In the genomic region with DNA sequence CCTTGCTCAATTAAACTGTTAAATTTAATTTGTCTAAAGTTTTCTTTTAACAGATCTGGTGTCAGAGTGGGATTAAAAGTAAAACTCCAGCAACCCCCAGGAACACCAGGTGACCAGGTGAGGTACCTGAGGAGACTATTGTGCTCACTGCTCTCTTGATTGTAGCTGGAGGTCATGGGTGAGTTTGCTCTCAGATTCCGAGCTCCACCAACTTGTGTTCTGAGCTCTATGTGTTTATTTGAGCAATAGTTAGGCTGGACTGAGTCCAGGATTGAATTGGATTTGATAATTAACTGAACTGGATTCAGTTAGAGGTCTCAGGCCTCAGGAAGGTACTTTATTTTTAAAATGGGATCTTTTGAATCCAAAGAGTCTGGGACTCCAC, we compare ENCODE assay signal across 2 cellular contexts.
TF ChIP-seq lines count a peak whose summit lies in the region.

No MANE protein-coding gene starts in this region.

TF ChIP-seq in liver, 16 proteins besides CTCF, POLR2A, EP300 and RAD21:
- TF ChIP-seq, protein P1, sequence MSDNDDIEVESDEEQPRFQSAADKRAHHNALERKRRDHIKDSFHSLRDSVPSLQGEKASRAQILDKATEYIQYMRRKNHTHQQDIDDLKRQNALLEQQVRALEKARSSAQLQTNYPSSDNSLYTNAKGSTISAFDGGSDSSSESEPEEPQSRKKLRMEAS (IDR thresholded peaks at IDR 0.05) = no peak
- TF ChIP-seq RXRA (IDR thresholded peaks at IDR 0.05) (peak in 1 of 2 donors; percentile 9), JUND (IDR thresholded peaks at IDR 0.05) (peak in 1 of 2 donors; percentile 8), SP1 (IDR thresholded peaks at IDR 0.05) (no peak), NR2F2 (IDR thresholded peaks at IDR 0.05) (no peak), GABPA (IDR thresholded peaks at IDR 0.05 in 1 of 2, conservative IDR thresholded peaks at IDR 0.05 in 1 of 2) (no peak), HNF4G (IDR thresholded peaks at IDR 0.05) (no peak), YY1 (IDR thresholded peaks at IDR 0.05) (no peak), HNF4A (conservative IDR thresholded peaks at IDR 0.05) (peak; percentile 22 to 23), TAF1 (conservative IDR thresholded peaks at IDR 0.05) (no peak)
- TF ChIP-seq, protein P2, sequence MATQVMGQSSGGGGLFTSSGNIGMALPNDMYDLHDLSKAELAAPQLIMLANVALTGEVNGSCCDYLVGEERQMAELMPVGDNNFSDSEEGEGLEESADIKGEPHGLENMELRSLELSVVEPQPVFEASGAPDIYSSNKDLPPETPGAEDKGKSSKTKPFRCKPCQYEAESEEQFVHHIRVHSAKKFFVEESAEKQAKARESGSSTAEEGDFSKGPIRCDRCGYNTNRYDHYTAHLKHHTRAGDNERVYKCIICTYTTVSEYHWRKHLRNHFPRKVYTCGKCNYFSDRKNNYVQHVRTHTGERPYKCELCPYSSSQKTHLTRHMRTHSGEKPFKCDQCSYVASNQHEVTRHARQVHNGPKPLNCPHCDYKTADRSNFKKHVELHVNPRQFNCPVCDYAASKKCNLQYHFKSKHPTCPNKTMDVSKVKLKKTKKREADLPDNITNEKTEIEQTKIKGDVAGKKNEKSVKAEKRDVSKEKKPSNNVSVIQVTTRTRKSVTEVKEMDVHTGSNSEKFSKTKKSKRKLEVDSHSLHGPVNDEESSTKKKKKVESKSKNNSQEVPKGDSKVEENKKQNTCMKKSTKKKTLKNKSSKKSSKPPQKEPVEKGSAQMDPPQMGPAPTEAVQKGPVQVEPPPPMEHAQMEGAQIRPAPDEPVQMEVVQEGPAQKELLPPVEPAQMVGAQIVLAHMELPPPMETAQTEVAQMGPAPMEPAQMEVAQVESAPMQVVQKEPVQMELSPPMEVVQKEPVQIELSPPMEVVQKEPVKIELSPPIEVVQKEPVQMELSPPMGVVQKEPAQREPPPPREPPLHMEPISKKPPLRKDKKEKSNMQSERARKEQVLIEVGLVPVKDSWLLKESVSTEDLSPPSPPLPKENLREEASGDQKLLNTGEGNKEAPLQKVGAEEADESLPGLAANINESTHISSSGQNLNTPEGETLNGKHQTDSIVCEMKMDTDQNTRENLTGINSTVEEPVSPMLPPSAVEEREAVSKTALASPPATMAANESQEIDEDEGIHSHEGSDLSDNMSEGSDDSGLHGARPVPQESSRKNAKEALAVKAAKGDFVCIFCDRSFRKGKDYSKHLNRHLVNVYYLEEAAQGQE (IDR thresholded peaks at IDR 0.05) = no peak

TF ChIP-seq in HepG2, 621 proteins besides CTCF, POLR2A, EP300 and RAD21:
- TF ChIP-seq, protein P3, sequence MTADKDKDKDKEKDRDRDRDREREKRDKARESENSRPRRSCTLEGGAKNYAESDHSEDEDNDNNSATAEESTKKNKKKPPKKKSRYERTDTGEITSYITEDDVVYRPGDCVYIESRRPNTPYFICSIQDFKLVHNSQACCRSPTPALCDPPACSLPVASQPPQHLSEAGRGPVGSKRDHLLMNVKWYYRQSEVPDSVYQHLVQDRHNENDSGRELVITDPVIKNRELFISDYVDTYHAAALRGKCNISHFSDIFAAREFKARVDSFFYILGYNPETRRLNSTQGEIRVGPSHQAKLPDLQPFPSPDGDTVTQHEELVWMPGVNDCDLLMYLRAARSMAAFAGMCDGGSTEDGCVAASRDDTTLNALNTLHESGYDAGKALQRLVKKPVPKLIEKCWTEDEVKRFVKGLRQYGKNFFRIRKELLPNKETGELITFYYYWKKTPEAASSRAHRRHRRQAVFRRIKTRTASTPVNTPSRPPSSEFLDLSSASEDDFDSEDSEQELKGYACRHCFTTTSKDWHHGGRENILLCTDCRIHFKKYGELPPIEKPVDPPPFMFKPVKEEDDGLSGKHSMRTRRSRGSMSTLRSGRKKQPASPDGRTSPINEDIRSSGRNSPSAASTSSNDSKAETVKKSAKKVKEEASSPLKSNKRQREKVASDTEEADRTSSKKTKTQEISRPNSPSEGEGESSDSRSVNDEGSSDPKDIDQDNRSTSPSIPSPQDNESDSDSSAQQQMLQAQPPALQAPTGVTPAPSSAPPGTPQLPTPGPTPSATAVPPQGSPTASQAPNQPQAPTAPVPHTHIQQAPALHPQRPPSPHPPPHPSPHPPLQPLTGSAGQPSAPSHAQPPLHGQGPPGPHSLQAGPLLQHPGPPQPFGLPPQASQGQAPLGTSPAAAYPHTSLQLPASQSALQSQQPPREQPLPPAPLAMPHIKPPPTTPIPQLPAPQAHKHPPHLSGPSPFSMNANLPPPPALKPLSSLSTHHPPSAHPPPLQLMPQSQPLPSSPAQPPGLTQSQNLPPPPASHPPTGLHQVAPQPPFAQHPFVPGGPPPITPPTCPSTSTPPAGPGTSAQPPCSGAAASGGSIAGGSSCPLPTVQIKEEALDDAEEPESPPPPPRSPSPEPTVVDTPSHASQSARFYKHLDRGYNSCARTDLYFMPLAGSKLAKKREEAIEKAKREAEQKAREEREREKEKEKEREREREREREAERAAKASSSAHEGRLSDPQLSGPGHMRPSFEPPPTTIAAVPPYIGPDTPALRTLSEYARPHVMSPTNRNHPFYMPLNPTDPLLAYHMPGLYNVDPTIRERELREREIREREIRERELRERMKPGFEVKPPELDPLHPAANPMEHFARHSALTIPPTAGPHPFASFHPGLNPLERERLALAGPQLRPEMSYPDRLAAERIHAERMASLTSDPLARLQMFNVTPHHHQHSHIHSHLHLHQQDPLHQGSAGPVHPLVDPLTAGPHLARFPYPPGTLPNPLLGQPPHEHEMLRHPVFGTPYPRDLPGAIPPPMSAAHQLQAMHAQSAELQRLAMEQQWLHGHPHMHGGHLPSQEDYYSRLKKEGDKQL (CRISPR knock-in tag; IDR thresholded peaks at IDR 0.05; ENCODE audit: low read depth) = no peak
- TF ChIP-seq, protein P4, sequence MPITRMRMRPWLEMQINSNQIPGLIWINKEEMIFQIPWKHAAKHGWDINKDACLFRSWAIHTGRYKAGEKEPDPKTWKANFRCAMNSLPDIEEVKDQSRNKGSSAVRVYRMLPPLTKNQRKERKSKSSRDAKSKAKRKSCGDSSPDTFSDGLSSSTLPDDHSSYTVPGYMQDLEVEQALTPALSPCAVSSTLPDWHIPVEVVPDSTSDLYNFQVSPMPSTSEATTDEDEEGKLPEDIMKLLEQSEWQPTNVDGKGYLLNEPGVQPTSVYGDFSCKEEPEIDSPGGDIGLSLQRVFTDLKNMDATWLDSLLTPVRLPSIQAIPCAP (CRISPR knock-in tag; IDR thresholded peaks at IDR 0.05; ENCODE audit: low read depth) = no peak
- TF ChIP-seq ERF (CRISPR knock-in tag; IDR thresholded peaks at IDR 0.05) (no peak), ZNF883 (CRISPR knock-in tag; IDR thresholded peaks at IDR 0.05; ENCODE audit: not compliant biosample characterization) (no peak), RFX1 (IDR thresholded peaks at IDR 0.05) (no peak), FIP1L1 (IDR thresholded peaks at IDR 0.05; ENCODE audit: borderline replicate concordance, insufficient read depth, low read depth, low read length) (no peak), NPAS2 (CRISPR knock-in tag; IDR thresholded peaks at IDR 0.05; ENCODE audit: borderline replicate concordance) (no peak), GFI1 (CRISPR knock-in tag; IDR thresholded peaks at IDR 0.05; ENCODE audit: borderline replicate concordance) (no peak), ZNF446 (CRISPR knock-in tag; IDR thresholded peaks at IDR 0.05) (no peak), NFRKB (IDR thresholded peaks at IDR 0.05) (no peak), ZNF772 (CRISPR knock-in tag; IDR thresholded peaks at IDR 0.05) (no peak), STAG1 (CRISPR knock-in tag; IDR thresholded peaks at IDR 0.05) (no peak), TOE1 (CRISPR knock-in tag; IDR thresholded peaks at IDR 0.05) (no peak)
- TF ChIP-seq, protein P5, sequence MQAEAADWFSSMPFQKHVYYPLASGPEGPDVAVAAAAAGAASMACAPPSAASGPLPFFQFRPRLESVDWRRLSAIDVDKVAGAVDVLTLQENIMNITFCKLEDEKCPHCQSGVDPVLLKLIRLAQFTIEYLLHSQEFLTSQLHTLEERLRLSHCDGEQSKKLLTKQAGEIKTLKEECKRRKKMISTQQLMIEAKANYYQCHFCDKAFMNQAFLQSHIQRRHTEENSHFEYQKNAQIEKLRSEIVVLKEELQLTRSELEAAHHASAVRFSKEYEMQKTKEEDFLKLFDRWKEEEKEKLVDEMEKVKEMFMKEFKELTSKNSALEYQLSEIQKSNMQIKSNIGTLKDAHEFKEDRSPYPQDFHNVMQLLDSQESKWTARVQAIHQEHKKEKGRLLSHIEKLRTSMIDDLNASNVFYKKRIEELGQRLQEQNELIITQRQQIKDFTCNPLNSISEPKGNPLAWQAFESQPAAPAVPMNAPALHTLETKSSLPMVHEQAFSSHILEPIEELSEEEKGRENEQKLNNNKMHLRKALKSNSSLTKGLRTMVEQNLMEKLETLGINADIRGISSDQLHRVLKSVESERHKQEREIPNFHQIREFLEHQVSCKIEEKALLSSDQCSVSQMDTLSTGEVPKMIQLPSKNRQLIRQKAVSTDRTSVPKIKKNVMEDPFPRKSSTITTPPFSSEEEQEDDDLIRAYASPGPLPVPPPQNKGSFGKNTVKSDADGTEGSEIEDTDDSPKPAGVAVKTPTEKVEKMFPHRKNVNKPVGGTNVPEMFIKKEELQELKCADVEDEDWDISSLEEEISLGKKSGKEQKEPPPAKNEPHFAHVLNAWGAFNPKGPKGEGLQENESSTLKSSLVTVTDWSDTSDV (CRISPR knock-in tag; IDR thresholded peaks at IDR 0.05) = no peak
